In genomic region chr5:115262405-115263247, GRCh38 we compare ENCODE assay signal across 8 cellular contexts. TPM values are rescaled to one million over a fixed set of nuclear protein-coding genes. Genes with fewer than 3 reads are reported as not detected.
DNase-seq lines count a peak whose midpoint lies in the region; ATAC-seq and TF ChIP-seq lines count a peak whose summit lies in the region.

Gene PGGT1B (minus strand): TSS chr5:115262877. CDS start chr5:115262851, 26 bp downstream.

- H3K4me3 ChIP-seq in CD8-positive, alpha-beta memory T cell (ENCODE audit: low read length): peak within 1 kb of the TSS; percentile 72
- H3K4me3 ChIP-seq in OCI-LY3 (ENCODE audit: low read length): peak within 1 kb of the TSS; percentile 86

- CTCF ChIA-PET in CD8-positive, alpha-beta memory T cell (lab: Charles Lee): interaction anchor here (1.0 to 1.6 kb wide), 3 partner anchors 33 to 362 kb away, joined by 3 to 4 read pairs (median 3); no protein-coding TSS in a partner anchor

- no peaks in the 10 kb centered on the region for H3K27me3 Mint-ChIP-seq in CD8-positive, alpha-beta memory T cell
- H3K27me3 Mint-ChIP-seq in endothelial cell (ENCODE audit: unreplicated experiment) (no peaks in the 10 kb centered on the region), mesothelial cell of epicardium (ENCODE audit: low read depth) (no peaks in the 10 kb centered on the region)

- H3K4me1 Mint-ChIP-seq in CD8-positive, alpha-beta memory T cell: peaks cover 46 to 59% (median 53%) of the 10 kb centered on the region in 3 donors
- H3K4me1 Mint-ChIP-seq in endothelial cell (ENCODE audit: unreplicated experiment) (peaks cover 25% of the 10 kb centered on the region), mesothelial cell of epicardium (peaks cover 20% of the 10 kb centered on the region)

- no peak for TF ChIP-seq CTCF in OCI-LY3 (IDR thresholded peaks at IDR 0.05; ENCODE audit: low read depth, low read length)
- no peak for TF ChIP-seq CTCF in endothelial cell (IDR thresholded peaks at IDR 0.05; ENCODE audit: unreplicated experiment)
- TF ChIP-seq CTCF in mesothelial cell of epicardium (IDR thresholded peaks at IDR 0.05; ENCODE audit: unreplicated experiment): no peak

- H3K27me3 ChIP-seq in CD8-positive, alpha-beta memory T cell (ENCODE audit: insufficient read depth, low read length, poor library complexity, severe bottlenecking): no peaks in the 10 kb centered on the region
- H3K27me3 ChIP-seq in OCI-LY3 (ENCODE audit: low read depth, low read length): no peaks in the 10 kb centered on the region

- peak within 1 kb of the TSS; percentile 72 for H3K4me2 ChIP-seq in OCI-LY3 (ENCODE audit: low read length)

- peaks cover 47% of the 10 kb centered on the region for H3K79me2 ChIP-seq in OCI-LY3 (ENCODE audit: low read length)

- peak within 1 kb of the TSS; percentile 69 for H3K27ac ChIP-seq in CD8-positive, alpha-beta memory T cell (ENCODE audit: low read depth, low read length)
- peak within 1 kb of the TSS; percentile 71 for H3K27ac ChIP-seq in OCI-LY3 (ENCODE audit: low read length)

- H3K27ac Mint-ChIP-seq in CD8-positive, alpha-beta memory T cell: peak within 1 kb of the TSS; percentile 31 to 99 (median 94)
- H3K27ac Mint-ChIP-seq in endothelial cell (ENCODE audit: unreplicated experiment) (peak within 1 kb of the TSS; percentile 97), mesothelial cell of epicardium (peak within 1 kb of the TSS; percentile 91)

- POLR2A ChIA-PET in CD8-positive, alpha-beta memory T cell (lab: Charles Lee): interaction anchor here (0.6 to 1.5 kb wide), 2 partner anchors 34 to 282 kb away, joined by 4 to 6 read pairs; partner anchors contain the start of genes CCDC112 and FEM1C

- peak within 1 kb of the TSS; percentile 88 for H3K9ac ChIP-seq in OCI-LY3 (ENCODE audit: low read length)

- peak within 1 kb of the TSS; percentile 93 to 99 (median 95) for H3K4me3 Mint-ChIP-seq in CD8-positive, alpha-beta memory T cell
- H3K4me3 Mint-ChIP-seq in endothelial cell (ENCODE audit: unreplicated experiment): peak within 1 kb of the TSS; percentile 96
- H3K4me3 Mint-ChIP-seq in mesothelial cell of epicardium: peak within 1 kb of the TSS; percentile 87

- H3K36me3 Mint-ChIP-seq in CD8-positive, alpha-beta memory T cell: peaks cover 0 to 19% (median 0%) of the 10 kb centered on the region in 3 donors
- H3K36me3 Mint-ChIP-seq in endothelial cell (ENCODE audit: low read depth, unreplicated experiment) (peaks cover 3% of the 10 kb centered on the region), mesothelial cell of epicardium (peaks cover 9% of the 10 kb centered on the region)

- peak; percentile 94 for ATAC-seq in GM19463 (IDR thresholded peaks at IDR 0.05; ENCODE audit: unreplicated experiment)

- H3K36me3 ChIP-seq in CD8-positive, alpha-beta memory T cell (ENCODE audit: insufficient read depth, low read length): no peaks in the 10 kb centered on the region
- H3K36me3 ChIP-seq in OCI-LY3 (replicated peaks; ENCODE audit: low read depth, low read length): no peaks in the 10 kb centered on the region

- peaks cover 29% of the 10 kb centered on the region for H3K4me1 ChIP-seq in CD8-positive, alpha-beta memory T cell (ENCODE audit: insufficient read depth, low read length)
- peaks cover 19% of the 10 kb centered on the region for H3K4me1 ChIP-seq in OCI-LY3 (ENCODE audit: low read length)

- DNase-seq in CD8-positive, alpha-beta memory T cell: peak; percentile 51 to 75 (median 61)
- DNase-seq in HK-2 (ENCODE audit: unreplicated experiment) (peak; percentile 70), endothelial cell (ENCODE audit: low spot score) (peak; percentile 67), mesothelial cell of epicardium (ENCODE audit: low spot score in 2 of 2, unreplicated experiment in 2 of 2) (peak; percentile 30 to 62)
- peak; percentile 70 for DNase-seq in activated CD8-positive, alpha-beta memory T cell treated with anti-CD3 and anti-CD28 coated beads, Interleukin-2, amount 50 U/mL, for 4 hours
- peak; percentile 61 to 63 for DNase-seq in stimulated activated CD8-positive, alpha-beta memory T cell treated with anti-CD3 and anti-CD28 coated beads, Interleukin-15, amount 100 ng/mL, for 48 hours (ENCODE audit: low read depth in 2 of 2)

- peaks cover 0 to 9% (median 0%) of the 10 kb centered on the region in 5 donors for H3K9me3 Mint-ChIP-seq in CD8-positive, alpha-beta memory T cell
- H3K9me3 Mint-ChIP-seq in endothelial cell (ENCODE audit: unreplicated experiment) (no peaks in the 10 kb centered on the region), mesothelial cell of epicardium (no peaks in the 10 kb centered on the region)

- peak within 1 kb of the TSS; percentile 72 for H2AFZ ChIP-seq in OCI-LY3 (ENCODE audit: low read depth, low read length)

- 0 out of 2 replicates have a peak, but pooled peaks cover 7% of the 10 kb centered on the region for H4K20me1 ChIP-seq in OCI-LY3 (ENCODE audit: insufficient read depth, low read length)

- no peaks in the 10 kb centered on the region for H3K9me3 ChIP-seq in CD8-positive, alpha-beta memory T cell (ENCODE audit: low read length)
- no peaks in the 10 kb centered on the region for H3K9me3 ChIP-seq in OCI-LY3 (ENCODE audit: insufficient read depth, low read length)

RNA-seq across cellular contexts. Expression of gene PGGT1B, which starts in this region (rescaled TPM):
- total RNA-seq in CD8-positive, alpha-beta memory T cell: 10 to 100 TPM; 44.0 to 46.1 TPM
- 12.5 TPM for polyA plus RNA-seq in CD8-positive, alpha-beta memory T cell
- total RNA-seq in endothelial cell (ENCODE audit: unreplicated experiment) (34.7 TPM), mesothelial cell of epicardium (40.3 to 41.6 TPM (median 40.9 TPM) in 3 replicates)

Comparison
In these comparisons a context has a peak if more than half of its experiments do, and no peak if none do; other contexts are left out.
1. Peak in every context shown above with its lines: DNase-seq, ATAC-seq, H3K4me3 ChIP-seq and H3K27ac ChIP-seq.